ENCODE assay signal across 8 cellular contexts in genomic region chr14:35385042-35385839, GRCh38. TPM values are rescaled to one million over a fixed set of nuclear protein-coding genes. Genes with fewer than 3 reads are reported as not detected.
DNase-seq lines count a peak whose midpoint lies in the region; ATAC-seq and TF ChIP-seq lines count a peak whose summit lies in the region.

No MANE protein-coding gene starts in this region.

- intact Hi-C loops in HCT116 (cut with micrococcal nuclease), result no loop called here

- H3K27ac ChIP-seq in HCT116 (ENCODE audit: low read depth, low read length), result peak overlapping the region; percentile 15; the same call in 1 of the 2 replicates
- no peak overlapping the region for H3K27ac ChIP-seq in neuronal stem cell (replicated peaks; ENCODE audit: low read length)

- H3K4me3 ChIP-seq in HCT116 (replicated peaks in 1 of 2; ENCODE audit: low read depth in 1 of 2, low read length in 2 of 2) (no peak overlapping the region), fibroblast of the aortic adventitia (ENCODE audit: low read depth, low read length) (no peak overlapping the region), neuronal stem cell (ENCODE audit: low read length in 2 of 2) (no peak overlapping the region)

- no peak overlapping the region for H3K23ac ChIP-seq in neuronal stem cell (ENCODE audit: low read depth, low read length, poor library complexity)

- no peak overlapping the region for H3K14ac ChIP-seq in neuronal stem cell (ENCODE audit: low read length)

- no peak overlapping the region for H3K27ac Mint-ChIP-seq in activated T-cell treated with anti-CD3 and anti-CD28 coated beads, Interleukin-2, amount 50 U/mL, for 72 hours

- H3K9me3 Mint-ChIP-seq in activated T-cell treated with anti-CD3 and anti-CD28 coated beads, Interleukin-2, amount 50 U/mL, for 72 hours, result no peaks in the 10 kb centered on the region

- H2BK5ac ChIP-seq in neuronal stem cell (ENCODE audit: low read length), result peak overlapping the region; percentile 27

- H2BK12ac ChIP-seq in neuronal stem cell (ENCODE audit: low read length), result peak overlapping the region; percentile 33

- H3K9ac ChIP-seq in HCT116 (ENCODE audit: low read length) (no peak overlapping the region), neuronal stem cell (ENCODE audit: low read depth, low read length, poor library complexity) (no peak overlapping the region)

- no peaks in the 10 kb centered on the region for H3K36me3 Mint-ChIP-seq in activated T-cell treated with anti-CD3 and anti-CD28 coated beads, Interleukin-2, amount 50 U/mL, for 72 hours (ENCODE audit: insufficient read depth in 2 of 2)

- peak; percentile 87 for ATAC-seq in HCT116
- no peak for ATAC-seq in GM19455 (IDR thresholded peaks at IDR 0.05; ENCODE audit: unreplicated experiment)
- ATAC-seq in HG02973 (IDR thresholded peaks at IDR 0.05; ENCODE audit: unreplicated experiment), result no peak
- ATAC-seq in GM21423 (IDR thresholded peaks at IDR 0.05; ENCODE audit: unreplicated experiment), result no peak
- ATAC-seq in activated T-cell treated with anti-CD3 and anti-CD28 coated beads, Interleukin-2, amount 50 U/mL, for 72 hours (replicated peaks in 1 of 2), result no peak

- H3K4ac ChIP-seq in neuronal stem cell (ENCODE audit: low read length), result no peak overlapping the region

- H3K9me3 ChIP-seq in HCT116 (ENCODE audit: control insufficient read depth in 1 of 2, insufficient read depth in 1 of 2, low read depth in 1 of 2, low read length in 2 of 2) (no peaks in the 10 kb centered on the region), neuronal stem cell (replicated peaks in 1 of 2; ENCODE audit: control insufficient read depth in 2 of 2, insufficient read depth in 1 of 2, low read depth in 1 of 2, low read length in 2 of 2) (no peaks in the 10 kb centered on the region)

- H3K36me3 ChIP-seq in HCT116 (ENCODE audit: control insufficient read depth in 1 of 2, insufficient read depth in 2 of 2, low read length in 2 of 2) (no peaks in the 10 kb centered on the region), neuronal stem cell (replicated peaks in 1 of 2; ENCODE audit: control insufficient read depth in 2 of 2, insufficient read depth in 2 of 2, low read length in 2 of 2) (no peaks in the 10 kb centered on the region)

- no peak for TF ChIP-seq POLR2A in HCT116 (IDR thresholded peaks at IDR 0.05; ENCODE audit: borderline replicate concordance, extremely low read depth, insufficient read depth, insufficient read length)

- no peaks in the 10 kb centered on the region for H4K20me1 ChIP-seq in HCT116 (ENCODE audit: insufficient read depth)

- H3K4me3 Mint-ChIP-seq in activated T-cell treated with anti-CD3 and anti-CD28 coated beads, Interleukin-2, amount 50 U/mL, for 72 hours, result no peak overlapping the region

- WGBS in neuronal stem cell (ENCODE audit: extremely low coverage in 2 of 2, insufficient read length in 2 of 2, insufficient replicate concordance in 1 of 2), 2 donors, result no CpG with 5 or more reads among the region's 15 CpGs

- CTCF ChIA-PET in HCT116 (lab: Charles Lee), result no interaction called here

- no peaks in the 10 kb centered on the region for H3K79me1 ChIP-seq in neuronal stem cell (ENCODE audit: low read depth, low read length)

- RAD21 ChIA-PET in HCT116 (lab: Charles Lee; ENCODE audit: low non-redundant PET in 1 of 2, low total read pairs in 2 of 2, uncharacterized antibody in 2 of 2, unreplicated experiment in 2 of 2), result no interaction called here

- H3K4me1 Mint-ChIP-seq in activated T-cell treated with anti-CD3 and anti-CD28 coated beads, Interleukin-2, amount 50 U/mL, for 72 hours (ENCODE audit: low read depth), result peaks cover 1% of the 10 kb centered on the region

- H3K18ac ChIP-seq in neuronal stem cell (ENCODE audit: low read length), result peak overlapping the region; percentile 91

- peak overlapping the region; percentile 70 for H4K8ac ChIP-seq in neuronal stem cell (ENCODE audit: low read depth, low read length)

- H3K79me2 ChIP-seq in HCT116 (ENCODE audit: insufficient read depth, low read length), result no peaks in the 10 kb centered on the region

- no peak overlapping the region for H2BK15ac ChIP-seq in neuronal stem cell (ENCODE audit: low read length)

- H3K4me1 ChIP-seq in HCT116 (ENCODE audit: control insufficient read depth in 1 of 2, insufficient read depth in 2 of 2, low read length in 2 of 2) (peaks cover 12 to 18% of the 10 kb centered on the region in 2 experiments), neuronal stem cell (ENCODE audit: control insufficient read depth in 2 of 2, insufficient read depth in 1 of 2, low read depth in 1 of 2, low read length in 2 of 2) (peaks cover 8 to 17% of the 10 kb centered on the region in 2 donors)

- H3K4me2 ChIP-seq in HCT116 (ENCODE audit: low read length) (peak overlapping the region; percentile 44), neuronal stem cell (ENCODE audit: insufficient read depth, low read length, poor library complexity, severe bottlenecking) (no peak overlapping the region)

- no peak for DNase-seq in HCT116 (ENCODE audit: low read depth, low spot score)
- peak; percentile 84 to 86 for DNase-seq in SHP77 (lab: John Stamatoyannopoulos, UW)
- peak; percentile 95 for DNase-seq in fibroblast of the aortic adventitia (ENCODE audit: low read depth)
- no peak for DNase-seq in neuronal stem cell (ENCODE audit: low spot score)
- DNase-seq in activated T-cell treated with anti-CD3 and anti-CD28 coated beads, Interleukin-2, amount 50 U/mL, for 72 hours, result no peak

- TF ChIP-seq RAD21 in HCT116 (IDR thresholded peaks at IDR 0.05; ENCODE audit: low read depth), result no peak

- H3K27me3 ChIP-seq in HCT116 (ENCODE audit: insufficient read depth, low read length), result no peaks in the 10 kb centered on the region
- H3K27me3 ChIP-seq in neuronal stem cell (ENCODE audit: control insufficient read depth in 3 of 3, insufficient read depth in 3 of 3, low read depth in 1 of 3, low read length in 3 of 3), result no peaks in the 10 kb centered on the region

- TF ChIP-seq CTCF in HCT116 (IDR thresholded peaks at IDR 0.05 in 2 of 3, conservative IDR thresholded peaks at IDR 0.05 in 1 of 3; ENCODE audit: borderline replicate concordance in 1 of 3, insufficient read depth in 1 of 3, low read depth in 2 of 3, low read length in 2 of 3) (no peak), fibroblast of the aortic adventitia (IDR thresholded peaks at IDR 0.05; ENCODE audit: insufficient read depth, low read length) (no peak)

- no peak overlapping the region for H4K91ac ChIP-seq in neuronal stem cell (ENCODE audit: low read depth, low read length, poor library complexity)

- POLR2A ChIA-PET in HCT116 (lab: Charles Lee), result interaction anchor here (0.9 to 1.6 kb wide), 4 partner anchors 10 to 21 kb away, joined by 3 to 5 read pairs (median 3); partner anchors contain the start of gene NFKBIA

- peak overlapping the region; percentile 39 for H2AK5ac ChIP-seq in neuronal stem cell (ENCODE audit: low read depth, low read length)

- no TSS peak for BruUV-seq in HCT116 (replicated peaks; lab: Mats Ljungman, UMichigan)

- no peak overlapping the region for H2BK120ac ChIP-seq in neuronal stem cell (ENCODE audit: low read depth, low read length)

- no peaks in the 10 kb centered on the region for H3K9me2 ChIP-seq in HCT116 (ENCODE audit: insufficient read depth)

- H2AFZ ChIP-seq in HCT116 (ENCODE audit: low read depth, low read length, poor library complexity, severe bottlenecking) (peak overlapping the region; percentile 56), neuronal stem cell (ENCODE audit: low read length) (peak overlapping the region; percentile 87)

- H3K27me3 Mint-ChIP-seq in activated T-cell treated with anti-CD3 and anti-CD28 coated beads, Interleukin-2, amount 50 U/mL, for 72 hours (ENCODE audit: low read depth), result no peaks in the 10 kb centered on the region

TF ChIP-seq in HCT116, 20 proteins besides CTCF, POLR2A, EP300 and RAD21:
- TF ChIP-seq FOSL1 (IDR thresholded peaks at IDR 0.05; ENCODE audit: low read depth) (no peak), TCF7L2 (IDR thresholded peaks at IDR 0.05; ENCODE audit: borderline replicate concordance, extremely low read depth, insufficient read depth, insufficient read length) (no peak), JUND (IDR thresholded peaks at IDR 0.05) (no peak), EGR1 (IDR thresholded peaks at IDR 0.05; ENCODE audit: low read depth) (no peak), EZH2 (IDR thresholded peaks at IDR 0.05) (no peak), SP1 (IDR thresholded peaks at IDR 0.05; ENCODE audit: low read depth) (no peak), MAX (IDR thresholded peaks at IDR 0.05) (0 out of 2 replicates have a peak, but pooled peaks have one; percentile 21), POLR2AphosphoS5 (IDR thresholded peaks at IDR 0.05; ENCODE audit: low read depth, low read length) (no peak), CEBPB (IDR thresholded peaks at IDR 0.05; ENCODE audit: low read depth) (no peak), ZNF274 (IDR thresholded peaks at IDR 0.05; ENCODE audit: low read depth, low read length) (no peak), ELF1 (IDR thresholded peaks at IDR 0.05; ENCODE audit: borderline replicate concordance, low read depth) (no peak), ZFX (IDR thresholded peaks at IDR 0.05) (0 out of 2 replicates have a peak, but pooled peaks have one; percentile 6)
TF ChIP-seq in HCT116: peak in this region for 2.

RNA-seq across cellular contexts. Expression of gene NFKBIA, which starts 19.3 kb away (rescaled TPM):
- total RNA-seq in HCT116 (2021; ENCODE audit: unreplicated experiment) (42.6 TPM), fibroblast of the aortic adventitia (ENCODE audit: low replicate concordance) (34.1 and 86.6 TPM in 2 replicates)
- polyA plus RNA-seq in HCT116 (2012), result 38.0 and 62.5 TPM in 2 replicates
- polyA plus RNA-seq in neuronal stem cell (2013, experiment 1 of 2), result 18.9 TPM
- 19.1 TPM for polyA plus RNA-seq in neuronal stem cell (2013, experiment 2 of 2)
- 100 to 1,000 TPM; 391 to 596 TPM for total RNA-seq in activated T-cell treated with anti-CD3 and anti-CD28 coated beads, Interleukin-2, amount 50 U/mL, for 72 hours

Comparison
In these comparisons a context has a peak if more than half of its experiments do, and no peak if none do; other contexts are left out.
1. DNase-seq: peak in SHP77 (2 of 2) and fibroblast of the aortic adventitia (single experiment); none in HCT116 (single experiment), neuronal stem cell (single experiment) and activated T-cell treated with anti-CD3 and anti-CD28 coated beads, Interleukin-2, amount 50 U/mL, for 72 hours (0 of 2).